In the genomic region with DNA sequence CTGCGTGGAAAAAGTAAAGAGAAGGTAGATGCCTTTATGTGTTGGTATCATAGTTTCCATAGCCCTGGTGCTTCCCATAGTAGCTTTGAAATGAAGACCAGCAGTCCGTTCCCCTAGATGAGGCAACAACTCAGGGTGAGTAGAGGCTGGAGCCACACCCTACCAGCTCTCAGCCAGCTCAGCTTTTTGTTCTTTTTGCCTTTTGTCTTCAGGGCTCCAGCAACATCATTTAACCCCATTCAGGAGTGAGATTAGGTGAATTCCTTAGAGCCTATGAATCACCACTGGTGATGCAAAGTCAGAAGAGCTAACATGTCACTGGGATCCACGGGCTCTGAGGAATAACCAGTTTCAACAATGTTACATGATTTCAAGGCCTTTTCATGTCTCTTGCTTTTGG, we compare ENCODE assay signal across 13 cellular contexts. TPM values are rescaled to one million over a fixed set of nuclear protein-coding genes. Genes with fewer than 3 reads are reported as not detected.
DNase-seq lines count a peak whose midpoint lies in the region; ATAC-seq, FAIRE-seq and TF ChIP-seq lines count a peak whose summit lies in the region.
"Had no signal": no experiment of that assay in that cellular context is flagged by ENCODE, and none has a peak within 500 bp of the region (broad histone marks: within the 10 kb centered on the region; RNA-seq: fewer than 3 reads in every experiment).

No MANE protein-coding gene starts in this region.

- no peak for TF ChIP-seq POLR2A in GM12892 (IDR thresholded peaks at IDR 0.05; ENCODE audit: low read depth, low read length)

- DNase-seq in GM12892 (ENCODE audit: insufficient read length), result no peak
- DNase-seq in NCI-H226, result peak; percentile 90
- DNase-seq in progenitor cell of endocrine pancreas (ENCODE audit: low spot score, unreplicated experiment), result no peak
- DNase-seq: activated gamma-delta T cell treated with Interleukin-2 at 50 U/mL for 16 hours; effector memory CD8-positive, alpha-beta T cell; natural killer cell; NCI-H2081; Peyer's patch; substantia nigra had no signal

- H3K27ac Mint-ChIP-seq in dendritic cell treated with granulocyte-macrophage colony-stimulating factor and Interleukin-4, amounts not matched to agents 40 ng/mL and 50 ng/mL, for 4 days, result peak overlapping the region; percentile 60
- H3K27ac Mint-ChIP-seq in nephron (peak overlapping the region; percentile 2 to 96 (median 2)), progenitor cell of endocrine pancreas (no peak overlapping the region)
- H3K27ac Mint-ChIP-seq: effector memory CD8-positive, alpha-beta T cell; natural killer cell had no signal

- H3K4me3 Mint-ChIP-seq in dendritic cell treated with granulocyte-macrophage colony-stimulating factor and Interleukin-4, amounts not matched to agents 40 ng/mL and 50 ng/mL, for 4 days, result no peak overlapping the region
- H3K4me3 Mint-ChIP-seq in nephron (no peak overlapping the region), progenitor cell of endocrine pancreas (ENCODE audit: low read depth) (no peak overlapping the region)
- H3K4me3 Mint-ChIP-seq: effector memory CD8-positive, alpha-beta T cell; natural killer cell had no signal

- no peaks in the 10 kb centered on the region for H3K27me3 Mint-ChIP-seq in dendritic cell treated with granulocyte-macrophage colony-stimulating factor and Interleukin-4, amounts not matched to agents 40 ng/mL and 50 ng/mL, for 4 days
- H3K27me3 Mint-ChIP-seq in nephron (ENCODE audit: low read depth) (no peaks in the 10 kb centered on the region), progenitor cell of endocrine pancreas (no peaks in the 10 kb centered on the region)

- TF ChIP-seq CTCF in nephron (IDR thresholded peaks at IDR 0.05; ENCODE audit: unreplicated experiment in 3 of 3) (no peak), progenitor cell of endocrine pancreas (IDR thresholded peaks at IDR 0.05; ENCODE audit: unreplicated experiment) (no peak)

- ATAC-seq in GM21786 (IDR thresholded peaks at IDR 0.05; ENCODE audit: unreplicated experiment) (no peak), GM19328 (IDR thresholded peaks at IDR 0.05; ENCODE audit: unreplicated experiment) (no peak)
- ATAC-seq: effector memory CD8-positive, alpha-beta T cell had no signal

- intact Hi-C loops in dendritic cell treated with granulocyte-macrophage colony-stimulating factor and Interleukin-4, amounts not matched to agents 40 ng/mL and 50 ng/mL, for 4 days (cut with micrococcal nuclease), result no loop called here

- H3K36me3 Mint-ChIP-seq in dendritic cell treated with granulocyte-macrophage colony-stimulating factor and Interleukin-4, amounts not matched to agents 40 ng/mL and 50 ng/mL, for 4 days (ENCODE audit: low read depth), result no peaks in the 10 kb centered on the region
- no peaks in the 10 kb centered on the region for H3K36me3 Mint-ChIP-seq in nephron (ENCODE audit: low read depth)
- H3K36me3 Mint-ChIP-seq in progenitor cell of endocrine pancreas (ENCODE audit: insufficient read depth), result no peaks in the 10 kb centered on the region
- H3K36me3 Mint-ChIP-seq: natural killer cell had no signal

- no peaks in the 10 kb centered on the region for H3K9me3 Mint-ChIP-seq in dendritic cell treated with granulocyte-macrophage colony-stimulating factor and Interleukin-4, amounts not matched to agents 40 ng/mL and 50 ng/mL, for 4 days
- H3K9me3 Mint-ChIP-seq in nephron (no peaks in the 10 kb centered on the region), progenitor cell of endocrine pancreas (ENCODE audit: low read depth) (no peaks in the 10 kb centered on the region)
- H3K9me3 Mint-ChIP-seq: effector memory CD8-positive, alpha-beta T cell; natural killer cell had no signal

- peak; percentile 78 for FAIRE-seq in GM12892 (lab: Jason Lieb, UNC)

- peaks cover 60% of the 10 kb centered on the region for H3K4me1 Mint-ChIP-seq in dendritic cell treated with granulocyte-macrophage colony-stimulating factor and Interleukin-4, amounts not matched to agents 40 ng/mL and 50 ng/mL, for 4 days (ENCODE audit: low read depth)
- peaks cover 54% of the 10 kb centered on the region for H3K4me1 Mint-ChIP-seq in nephron
- H3K4me1 Mint-ChIP-seq in progenitor cell of endocrine pancreas (ENCODE audit: low read depth), result peaks cover 22% of the 10 kb centered on the region
- H3K4me1 Mint-ChIP-seq: natural killer cell had no signal

RNA-seq across cellular contexts. Expression of a gene that starts 14.0 kb away (rescaled TPM):
- 2.6 TPM for polyA plus RNA-seq in GM12892 (2012; ENCODE audit: missing spikeins)
- total RNA-seq in progenitor cell of endocrine pancreas, result 79.7 and 80.2 TPM in 2 replicates
